In the genomic region with DNA sequence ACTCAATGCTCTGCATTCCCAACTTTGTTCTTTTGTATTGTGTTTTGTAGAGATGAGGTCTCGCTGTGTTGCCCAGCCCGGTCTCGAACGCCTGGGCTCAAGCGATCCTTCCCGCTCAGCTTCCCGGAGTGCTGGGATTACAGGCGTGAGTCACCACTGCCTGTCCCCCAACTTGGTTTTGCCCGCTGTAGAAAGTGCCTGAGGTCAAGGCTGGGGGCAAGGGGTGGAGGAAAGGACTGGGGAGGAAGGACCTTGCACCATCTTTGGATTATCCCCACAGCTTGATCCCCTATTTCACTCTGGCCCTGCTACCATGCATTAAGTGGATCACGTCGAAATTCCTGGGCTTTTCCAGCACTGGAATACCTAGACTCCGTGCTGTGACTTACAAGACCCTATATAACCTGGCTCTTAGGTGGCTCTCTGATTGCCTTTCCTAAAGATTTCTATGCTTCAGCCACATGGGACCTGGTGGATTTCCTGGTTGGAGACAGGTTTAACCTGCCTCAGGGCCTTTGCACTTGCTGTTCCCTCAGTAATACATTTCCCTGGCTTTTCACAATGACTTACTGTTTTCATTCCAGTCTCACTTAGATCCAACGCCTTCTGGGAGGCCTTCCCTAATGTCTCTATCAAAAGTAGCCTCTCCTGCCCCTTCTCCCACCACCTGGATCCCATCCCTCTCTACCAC, we compare ENCODE assay signal across 9 cellular contexts. TPM values are rescaled to one million over a fixed set of nuclear protein-coding genes. Genes with fewer than 3 reads are reported as not detected.
DNase-seq lines count a peak whose midpoint lies in the region; ATAC-seq and TF ChIP-seq lines count a peak whose summit lies in the region.
"Had no signal": no experiment of that assay in that cellular context is flagged by ENCODE, and none has a peak within 500 bp of the region (broad histone marks: within the 10 kb centered on the region; RNA-seq: fewer than 3 reads in every experiment).

No MANE protein-coding gene starts in this region.

- no peaks in the 10 kb centered on the region for H3K36me3 ChIP-seq in skeletal muscle satellite cell (ENCODE audit: insufficient read depth, low read length)

- H3K9me3 ChIP-seq in skeletal muscle satellite cell (replicated peaks; ENCODE audit: low read length) = no peaks in the 10 kb centered on the region

- TF ChIP-seq CTCF in WI38 (IDR thresholded peaks at IDR 0.05; ENCODE audit: low read depth, low read length) (no peak), fibroblast of villous mesenchyme (IDR thresholded peaks at IDR 0.05; ENCODE audit: insufficient read depth, low read depth, low read length) (no peak)

- H3K4me3 ChIP-seq in WI38 (ENCODE audit: low read depth, low read length) (peak overlapping the region; percentile 63), fibroblast of villous mesenchyme (ENCODE audit: low read depth, low read length) (peak overlapping the region; percentile 51), skeletal muscle satellite cell (ENCODE audit: low read length) (peak overlapping the region; percentile 64)

- DNase-seq in NCI-H82 (lab: John Stamatoyannopoulos, UW) (peak; percentile 42), NCI-H82 treated with DMSO at 0.1 percent for 48 hours (lab: John Stamatoyannopoulos, UW; ENCODE audit: unreplicated experiment) (no peak), fibroblast of villous mesenchyme (ENCODE audit: low read depth) (peak; percentile 7), dermis blood vessel endothelial cell (no peak)
- DNase-seq: erythroblast had no signal

- H3K4me2 ChIP-seq in skeletal muscle satellite cell (ENCODE audit: low read length) = peak overlapping the region; percentile 82

- H3K27me3 ChIP-seq in skeletal muscle satellite cell (ENCODE audit: control insufficient read depth, insufficient read depth, low read length) = peaks cover 51% of the 10 kb centered on the region

- H3K4me1 ChIP-seq in skeletal muscle satellite cell (ENCODE audit: control insufficient read depth, insufficient read depth, low read length) = peaks cover 13% of the 10 kb centered on the region

- no peak overlapping the region for H3K9ac ChIP-seq in skeletal muscle satellite cell (ENCODE audit: low read depth, low read length)

- no peak for ATAC-seq in GM21360 (IDR thresholded peaks at IDR 0.05; ENCODE audit: unreplicated experiment)
- no peak for ATAC-seq in HG02973 (IDR thresholded peaks at IDR 0.05; ENCODE audit: unreplicated experiment)

RNA-seq across cellular contexts. Expression of a gene that starts 0.6 kb away (rescaled TPM):
- not detected in 2 replicates for total RNA-seq in fibroblast of villous mesenchyme
- total RNA-seq in skeletal muscle satellite cell (2012; rRNA removed) = 0.87 TPM in 1 of 2 replicates, not detected in the other
- total RNA-seq in dermis blood vessel endothelial cell = not detected in 2 replicates

RNA-seq across cellular contexts. Expression of a gene that starts 12.0 kb away (rescaled TPM):
- total RNA-seq in fibroblast of villous mesenchyme (19.4 and 20.3 TPM in 2 replicates), dermis blood vessel endothelial cell (12.1 and 15.9 TPM in 2 replicates)
- total RNA-seq in skeletal muscle satellite cell (2012; rRNA removed) = 13.9 and 16.8 TPM in 2 replicates

RNA-seq across cellular contexts. Expression of a gene that starts 22.6 kb away (rescaled TPM):
- total RNA-seq in fibroblast of villous mesenchyme (71.8 and 79.9 TPM in 2 replicates), dermis blood vessel endothelial cell (31.7 and 41.4 TPM in 2 replicates)
- total RNA-seq in skeletal muscle satellite cell (2012; rRNA removed) = 95.3 and 114 TPM in 2 replicates

RNA-seq across cellular contexts. Expression of a gene that starts 38.3 kb away (rescaled TPM):
- total RNA-seq in fibroblast of villous mesenchyme = 23.8 and 25.5 TPM in 2 replicates
- total RNA-seq in skeletal muscle satellite cell (2012; rRNA removed) = 16.2 and 20.8 TPM in 2 replicates
- 44.0 and 61.1 TPM in 2 replicates for total RNA-seq in dermis blood vessel endothelial cell

RNA-seq across cellular contexts. Expression of a gene that starts 51.7 kb away (rescaled TPM):
- total RNA-seq in fibroblast of villous mesenchyme = 160 and 229 TPM in 2 replicates
- 140 and 177 TPM in 2 replicates for total RNA-seq in skeletal muscle satellite cell (2012; rRNA removed)
- 107 and 161 TPM in 2 replicates for total RNA-seq in dermis blood vessel endothelial cell

Comparison
In these comparisons a context has a peak if more than half of its experiments do, and no peak if none do; other contexts are left out.
1. DNase-seq: peak in NCI-H82 (single experiment) and fibroblast of villous mesenchyme (single experiment); none in NCI-H82 treated with DMSO at 0.1 percent for 48 hours (single experiment) and dermis blood vessel endothelial cell (single experiment).
2. Peak in every context shown above with its lines, with median percentiles within 50 percentile points of each other: H3K4me3 ChIP-seq.